Comparison of ENCODE assay signal across 1 cellular context in the genomic region with DNA sequence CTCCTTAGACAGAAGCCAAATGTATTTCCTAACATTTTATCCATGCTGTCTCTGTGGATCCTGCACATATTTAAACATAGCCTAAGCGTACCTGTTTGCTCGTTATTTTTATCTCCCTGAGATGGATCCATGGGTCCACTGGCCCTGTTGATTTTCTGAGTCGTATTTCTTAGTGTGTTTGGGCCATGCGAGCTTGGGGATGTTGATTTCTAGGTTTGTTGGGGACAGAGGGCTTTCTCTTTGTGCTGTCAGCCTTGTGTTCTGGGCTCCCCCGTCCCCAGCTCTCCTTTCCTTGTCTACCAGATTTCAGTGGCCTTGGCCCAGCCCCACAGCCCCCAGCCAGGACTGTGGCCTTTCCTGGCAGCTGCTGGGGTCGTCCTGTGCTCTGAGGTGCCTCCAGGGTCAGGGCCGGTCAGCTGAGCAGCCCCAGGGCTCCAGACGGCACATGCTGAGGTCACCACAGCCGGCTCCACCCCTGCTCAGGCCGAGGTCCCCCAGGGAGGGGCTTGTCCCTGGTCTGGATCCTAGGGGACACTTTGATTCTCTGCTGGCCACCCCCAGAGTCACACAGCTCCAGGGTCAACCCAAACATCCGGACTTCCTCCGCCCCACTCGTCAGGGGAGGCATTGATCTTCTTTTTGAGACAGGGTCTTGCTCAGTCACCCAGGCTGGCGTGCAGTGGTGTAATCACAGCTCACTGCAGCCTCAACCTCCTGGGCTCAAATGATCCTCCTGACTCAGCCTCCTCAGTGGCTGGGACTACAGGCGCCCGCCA.
TF ChIP-seq lines count a peak whose summit lies in the region.

No MANE protein-coding gene starts in this region.

TF ChIP-seq in HepG2, 621 proteins besides CTCF, POLR2A, EP300 and RAD21 (continued from another document and continues in another):
- TF ChIP-seq, protein P1, sequence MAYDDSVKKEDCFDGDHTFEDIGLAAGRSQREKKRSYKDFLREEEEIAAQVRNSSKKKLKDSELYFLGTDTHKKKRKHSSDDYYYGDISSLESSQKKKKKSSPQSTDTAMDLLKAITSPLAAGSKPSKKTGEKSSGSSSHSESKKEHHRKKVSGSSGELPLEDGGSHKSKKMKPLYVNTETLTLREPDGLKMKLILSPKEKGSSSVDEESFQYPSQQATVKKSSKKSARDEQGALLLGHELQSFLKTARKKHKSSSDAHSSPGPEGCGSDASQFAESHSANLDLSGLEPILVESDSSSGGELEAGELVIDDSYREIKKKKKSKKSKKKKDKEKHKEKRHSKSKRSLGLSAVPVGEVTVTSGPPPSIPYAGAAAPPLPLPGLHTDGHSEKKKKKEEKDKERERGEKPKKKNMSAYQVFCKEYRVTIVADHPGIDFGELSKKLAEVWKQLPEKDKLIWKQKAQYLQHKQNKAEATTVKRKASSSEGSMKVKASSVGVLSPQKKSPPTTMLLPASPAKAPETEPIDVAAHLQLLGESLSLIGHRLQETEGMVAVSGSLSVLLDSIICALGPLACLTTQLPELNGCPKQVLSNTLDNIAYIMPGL (CRISPR knock-in tag; IDR thresholded peaks at IDR 0.05; ENCODE audit: borderline replicate concordance in 1 of 2, low read depth in 1 of 2) = 0 out of 4 replicates have a peak, but pooled peaks of 1 of the 2 experiments have one; percentile 23
- TF ChIP-seq DPF2 (CRISPR knock-in tag; IDR thresholded peaks at IDR 0.05; ENCODE audit: borderline replicate concordance, low read depth) = peak; percentile 58; the same call in 1 of the 2 replicates
- TF ChIP-seq, protein P2, sequence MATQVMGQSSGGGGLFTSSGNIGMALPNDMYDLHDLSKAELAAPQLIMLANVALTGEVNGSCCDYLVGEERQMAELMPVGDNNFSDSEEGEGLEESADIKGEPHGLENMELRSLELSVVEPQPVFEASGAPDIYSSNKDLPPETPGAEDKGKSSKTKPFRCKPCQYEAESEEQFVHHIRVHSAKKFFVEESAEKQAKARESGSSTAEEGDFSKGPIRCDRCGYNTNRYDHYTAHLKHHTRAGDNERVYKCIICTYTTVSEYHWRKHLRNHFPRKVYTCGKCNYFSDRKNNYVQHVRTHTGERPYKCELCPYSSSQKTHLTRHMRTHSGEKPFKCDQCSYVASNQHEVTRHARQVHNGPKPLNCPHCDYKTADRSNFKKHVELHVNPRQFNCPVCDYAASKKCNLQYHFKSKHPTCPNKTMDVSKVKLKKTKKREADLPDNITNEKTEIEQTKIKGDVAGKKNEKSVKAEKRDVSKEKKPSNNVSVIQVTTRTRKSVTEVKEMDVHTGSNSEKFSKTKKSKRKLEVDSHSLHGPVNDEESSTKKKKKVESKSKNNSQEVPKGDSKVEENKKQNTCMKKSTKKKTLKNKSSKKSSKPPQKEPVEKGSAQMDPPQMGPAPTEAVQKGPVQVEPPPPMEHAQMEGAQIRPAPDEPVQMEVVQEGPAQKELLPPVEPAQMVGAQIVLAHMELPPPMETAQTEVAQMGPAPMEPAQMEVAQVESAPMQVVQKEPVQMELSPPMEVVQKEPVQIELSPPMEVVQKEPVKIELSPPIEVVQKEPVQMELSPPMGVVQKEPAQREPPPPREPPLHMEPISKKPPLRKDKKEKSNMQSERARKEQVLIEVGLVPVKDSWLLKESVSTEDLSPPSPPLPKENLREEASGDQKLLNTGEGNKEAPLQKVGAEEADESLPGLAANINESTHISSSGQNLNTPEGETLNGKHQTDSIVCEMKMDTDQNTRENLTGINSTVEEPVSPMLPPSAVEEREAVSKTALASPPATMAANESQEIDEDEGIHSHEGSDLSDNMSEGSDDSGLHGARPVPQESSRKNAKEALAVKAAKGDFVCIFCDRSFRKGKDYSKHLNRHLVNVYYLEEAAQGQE (IDR thresholded peaks at IDR 0.05; ENCODE audit: borderline replicate concordance in 1 of 2, low read depth in 1 of 2, low read length in 2 of 2) = no peak
- TF ChIP-seq RARA (CRISPR knock-in tag; IDR thresholded peaks at IDR 0.05) = peak; percentile 97
- TF ChIP-seq PHF8 (CRISPR knock-in tag; IDR thresholded peaks at IDR 0.05) = 0 out of 2 replicates have a peak, but pooled peaks have one; percentile 23
- peak; percentile 78 for TF ChIP-seq KDM3A (CRISPR knock-in tag; IDR thresholded peaks at IDR 0.05; ENCODE audit: low read depth)
- 0 out of 2 replicates have a peak, but pooled peaks have one; percentile 1 for TF ChIP-seq STAG1 (CRISPR knock-in tag; IDR thresholded peaks at IDR 0.05)
- TF ChIP-seq, protein P3, sequence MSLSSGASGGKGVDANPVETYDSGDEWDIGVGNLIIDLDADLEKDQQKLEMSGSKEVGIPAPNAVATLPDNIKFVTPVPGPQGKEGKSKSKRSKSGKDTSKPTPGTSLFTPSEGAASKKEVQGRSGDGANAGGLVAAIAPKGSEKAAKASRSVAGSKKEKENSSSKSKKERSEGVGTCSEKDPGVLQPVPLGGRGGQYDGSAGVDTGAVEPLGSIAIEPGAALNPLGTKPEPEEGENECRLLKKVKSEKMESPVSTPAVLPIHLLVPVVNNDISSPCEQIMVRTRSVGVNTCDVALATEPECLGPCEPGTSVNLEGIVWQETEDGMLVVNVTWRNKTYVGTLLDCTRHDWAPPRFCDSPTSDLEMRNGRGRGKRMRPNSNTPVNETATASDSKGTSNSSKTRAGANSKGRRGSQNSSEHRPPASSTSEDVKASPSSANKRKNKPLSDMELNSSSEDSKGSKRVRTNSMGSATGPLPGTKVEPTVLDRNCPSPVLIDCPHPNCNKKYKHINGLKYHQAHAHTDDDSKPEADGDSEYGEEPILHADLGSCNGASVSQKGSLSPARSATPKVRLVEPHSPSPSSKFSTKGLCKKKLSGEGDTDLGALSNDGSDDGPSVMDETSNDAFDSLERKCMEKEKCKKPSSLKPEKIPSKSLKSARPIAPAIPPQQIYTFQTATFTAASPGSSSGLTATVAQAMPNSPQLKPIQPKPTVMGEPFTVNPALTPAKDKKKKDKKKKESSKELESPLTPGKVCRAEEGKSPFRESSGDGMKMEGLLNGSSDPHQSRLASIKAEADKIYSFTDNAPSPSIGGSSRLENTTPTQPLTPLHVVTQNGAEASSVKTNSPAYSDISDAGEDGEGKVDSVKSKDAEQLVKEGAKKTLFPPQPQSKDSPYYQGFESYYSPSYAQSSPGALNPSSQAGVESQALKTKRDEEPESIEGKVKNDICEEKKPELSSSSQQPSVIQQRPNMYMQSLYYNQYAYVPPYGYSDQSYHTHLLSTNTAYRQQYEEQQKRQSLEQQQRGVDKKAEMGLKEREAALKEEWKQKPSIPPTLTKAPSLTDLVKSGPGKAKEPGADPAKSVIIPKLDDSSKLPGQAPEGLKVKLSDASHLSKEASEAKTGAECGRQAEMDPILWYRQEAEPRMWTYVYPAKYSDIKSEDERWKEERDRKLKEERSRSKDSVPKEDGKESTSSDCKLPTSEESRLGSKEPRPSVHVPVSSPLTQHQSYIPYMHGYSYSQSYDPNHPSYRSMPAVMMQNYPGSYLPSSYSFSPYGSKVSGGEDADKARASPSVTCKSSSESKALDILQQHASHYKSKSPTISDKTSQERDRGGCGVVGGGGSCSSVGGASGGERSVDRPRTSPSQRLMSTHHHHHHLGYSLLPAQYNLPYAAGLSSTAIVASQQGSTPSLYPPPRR (CRISPR knock-in tag; IDR thresholded peaks at IDR 0.05; ENCODE audit: borderline replicate concordance) = peak; percentile 84; the same call in 1 of the 2 replicates
- TF ChIP-seq, protein P4, sequence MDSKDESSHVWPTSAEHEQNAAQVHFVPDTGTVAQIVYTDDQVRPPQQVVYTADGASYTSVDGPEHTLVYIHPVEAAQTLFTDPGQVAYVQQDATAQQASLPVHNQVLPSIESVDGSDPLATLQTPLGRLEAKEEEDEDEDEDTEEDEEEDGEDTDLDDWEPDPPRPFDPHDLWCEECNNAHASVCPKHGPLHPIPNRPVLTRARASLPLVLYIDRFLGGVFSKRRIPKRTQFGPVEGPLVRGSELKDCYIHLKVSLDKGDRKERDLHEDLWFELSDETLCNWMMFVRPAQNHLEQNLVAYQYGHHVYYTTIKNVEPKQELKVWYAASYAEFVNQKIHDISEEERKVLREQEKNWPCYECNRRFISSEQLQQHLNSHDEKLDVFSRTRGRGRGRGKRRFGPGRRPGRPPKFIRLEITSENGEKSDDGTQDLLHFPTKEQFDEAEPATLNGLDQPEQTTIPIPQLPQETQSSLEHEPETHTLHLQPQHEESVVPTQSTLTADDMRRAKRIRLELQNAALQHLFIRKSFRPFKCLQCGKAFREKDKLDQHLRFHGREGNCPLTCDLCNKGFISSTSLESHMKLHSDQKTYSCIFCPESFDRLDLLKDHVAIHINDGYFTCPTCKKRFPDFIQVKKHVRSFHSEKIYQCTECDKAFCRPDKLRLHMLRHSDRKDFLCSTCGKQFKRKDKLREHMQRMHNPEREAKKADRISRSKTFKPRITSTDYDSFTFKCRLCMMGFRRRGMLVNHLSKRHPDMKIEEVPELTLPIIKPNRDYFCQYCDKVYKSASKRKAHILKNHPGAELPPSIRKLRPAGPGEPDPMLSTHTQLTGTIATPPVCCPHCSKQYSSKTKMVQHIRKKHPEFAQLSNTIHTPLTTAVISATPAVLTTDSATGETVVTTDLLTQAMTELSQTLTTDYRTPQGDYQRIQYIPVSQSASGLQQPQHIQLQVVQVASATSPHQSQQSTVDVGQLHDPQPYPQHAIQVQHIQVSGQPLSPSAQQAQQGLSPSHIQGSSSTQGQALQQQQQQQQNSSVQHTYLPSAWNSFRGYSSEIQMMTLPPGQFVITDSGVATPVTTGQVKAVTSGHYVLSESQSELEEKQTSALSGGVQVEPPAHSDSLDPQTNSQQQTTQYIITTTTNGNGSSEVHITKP (CRISPR knock-in tag; IDR thresholded peaks at IDR 0.05; ENCODE audit: low read depth) = peak; percentile 33; the same call in 1 of the 2 replicates
- TF ChIP-seq ZNF766 (CRISPR knock-in tag; IDR thresholded peaks at IDR 0.05; ENCODE audit: borderline replicate concordance) = no peak
- peak; percentile 72 for TF ChIP-seq ZFX (CRISPR knock-in tag; IDR thresholded peaks at IDR 0.05; ENCODE audit: low read depth)
- TF ChIP-seq HNRNPH1 (optimal IDR thresholded peaks at IDR 0.05; ENCODE audit: low read depth, low read length) = no peak
- TF ChIP-seq MLLT10 (CRISPR knock-in tag; IDR thresholded peaks at IDR 0.05) = no peak
- peak; percentile 70 for TF ChIP-seq SALL1 (CRISPR knock-in tag; IDR thresholded peaks at IDR 0.05)
- TF ChIP-seq ZNF501 (CRISPR knock-in tag; IDR thresholded peaks at IDR 0.05) = peak; percentile 77
- TF ChIP-seq ZNF619 (CRISPR knock-in tag; IDR thresholded peaks at IDR 0.05) = no peak
- no peak for TF ChIP-seq TBX3 (IDR thresholded peaks at IDR 0.05; ENCODE audit: borderline replicate concordance)
- TF ChIP-seq ZNF530 (CRISPR knock-in tag; IDR thresholded peaks at IDR 0.05; ENCODE audit: low read depth) = no peak
- TF ChIP-seq HCFC1 (IDR thresholded peaks at IDR 0.05; ENCODE audit: low read depth, low read length) = no peak
- peak; percentile 65; the same call in 1 of the 2 replicates for TF ChIP-seq ZNF564 (CRISPR knock-in tag; IDR thresholded peaks at IDR 0.05)
- TF ChIP-seq, protein P5, sequence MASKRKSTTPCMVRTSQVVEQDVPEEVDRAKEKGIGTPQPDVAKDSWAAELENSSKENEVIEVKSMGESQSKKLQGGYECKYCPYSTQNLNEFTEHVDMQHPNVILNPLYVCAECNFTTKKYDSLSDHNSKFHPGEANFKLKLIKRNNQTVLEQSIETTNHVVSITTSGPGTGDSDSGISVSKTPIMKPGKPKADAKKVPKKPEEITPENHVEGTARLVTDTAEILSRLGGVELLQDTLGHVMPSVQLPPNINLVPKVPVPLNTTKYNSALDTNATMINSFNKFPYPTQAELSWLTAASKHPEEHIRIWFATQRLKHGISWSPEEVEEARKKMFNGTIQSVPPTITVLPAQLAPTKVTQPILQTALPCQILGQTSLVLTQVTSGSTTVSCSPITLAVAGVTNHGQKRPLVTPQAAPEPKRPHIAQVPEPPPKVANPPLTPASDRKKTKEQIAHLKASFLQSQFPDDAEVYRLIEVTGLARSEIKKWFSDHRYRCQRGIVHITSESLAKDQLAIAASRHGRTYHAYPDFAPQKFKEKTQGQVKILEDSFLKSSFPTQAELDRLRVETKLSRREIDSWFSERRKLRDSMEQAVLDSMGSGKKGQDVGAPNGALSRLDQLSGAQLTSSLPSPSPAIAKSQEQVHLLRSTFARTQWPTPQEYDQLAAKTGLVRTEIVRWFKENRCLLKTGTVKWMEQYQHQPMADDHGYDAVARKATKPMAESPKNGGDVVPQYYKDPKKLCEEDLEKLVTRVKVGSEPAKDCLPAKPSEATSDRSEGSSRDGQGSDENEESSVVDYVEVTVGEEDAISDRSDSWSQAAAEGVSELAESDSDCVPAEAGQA (IDR thresholded peaks at IDR 0.05; ENCODE audit: low read depth) = peak; percentile 52; the same call in 1 of the 2 replicates
- TF ChIP-seq, protein P5 (CRISPR knock-in tag; IDR thresholded peaks at IDR 0.05; ENCODE audit: borderline replicate concordance) = no peak
- peak; percentile 71; the same call in 1 of the 2 replicates for TF ChIP-seq ATF7-NPFF (CRISPR knock-in tag; IDR thresholded peaks at IDR 0.05; ENCODE audit: low read depth)
- TF ChIP-seq CCDC6 (CRISPR knock-in tag; IDR thresholded peaks at IDR 0.05) = peak; percentile 76; the same call in 1 of the 2 replicates
- peak; percentile 34; the same call in 1 of the 2 replicates for TF ChIP-seq ZNF816 (CRISPR knock-in tag; IDR thresholded peaks at IDR 0.05; ENCODE audit: borderline replicate concordance)
- TF ChIP-seq ADNP (CRISPR knock-in tag; IDR thresholded peaks at IDR 0.05) = peak; percentile 90
- peak; percentile 96 for TF ChIP-seq ZMYM3 (CRISPR knock-in tag; IDR thresholded peaks at IDR 0.05)
- TF ChIP-seq, protein P6, sequence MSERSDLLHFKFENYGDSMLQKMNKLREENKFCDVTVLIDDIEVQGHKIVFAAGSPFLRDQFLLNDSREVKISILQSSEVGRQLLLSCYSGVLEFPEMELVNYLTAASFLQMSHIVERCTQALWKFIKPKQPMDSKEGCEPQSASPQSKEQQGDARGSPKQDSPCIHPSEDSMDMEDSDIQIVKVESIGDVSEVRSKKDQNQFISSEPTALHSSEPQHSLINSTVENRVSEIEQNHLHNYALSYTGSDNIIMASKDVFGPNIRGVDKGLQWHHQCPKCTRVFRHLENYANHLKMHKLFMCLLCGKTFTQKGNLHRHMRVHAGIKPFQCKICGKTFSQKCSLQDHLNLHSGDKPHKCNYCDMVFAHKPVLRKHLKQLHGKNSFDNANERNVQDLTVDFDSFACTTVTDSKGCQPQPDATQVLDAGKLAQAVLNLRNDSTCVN (CRISPR knock-in tag; IDR thresholded peaks at IDR 0.05; ENCODE audit: borderline replicate concordance) = peak; percentile 52; the same call in 1 of the 2 replicates
- TF ChIP-seq RBM39 (IDR thresholded peaks at IDR 0.05; ENCODE audit: low read depth, low read length, poor library complexity, severe bottlenecking) = no peak
